12 cellular contexts compared by ENCODE assay signal in the genomic region with DNA sequence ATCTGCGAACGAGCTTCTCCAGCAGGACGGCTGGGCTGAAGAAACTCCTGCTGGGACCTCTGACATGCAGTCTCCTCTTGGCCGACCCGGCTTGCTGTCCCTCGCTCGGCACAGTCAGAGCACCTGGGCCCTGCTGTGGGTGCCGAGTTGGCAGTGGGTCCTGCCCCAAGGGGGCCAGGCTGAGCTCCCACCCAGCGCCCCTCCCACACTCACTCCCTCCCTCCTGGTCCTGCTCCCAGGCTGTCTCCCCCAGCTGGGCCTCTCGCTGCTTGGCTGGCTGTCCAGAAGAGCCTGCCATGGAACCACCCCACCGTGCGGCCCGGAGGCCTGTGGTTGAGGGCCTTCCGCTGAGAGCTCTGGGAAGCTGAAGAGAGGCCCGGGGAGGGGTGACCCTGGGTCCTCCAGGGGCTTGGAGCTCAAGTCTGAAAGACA. TPM values are rescaled to one million over a fixed set of nuclear protein-coding genes. Genes with fewer than 3 reads are reported as not detected.
A peak's percentile ranks its signal among the peaks of the same experiment; 100 is the strongest.
DNase-seq lines count a peak whose midpoint lies in the region; ATAC-seq, FAIRE-seq and TF ChIP-seq lines count a peak whose summit lies in the region.
"Had no signal": no experiment of that assay in that cellular context is flagged by ENCODE, and none has a peak within 500 bp of the region (broad histone marks: within the 10 kb centered on the region; RNA-seq: fewer than 3 reads in every experiment).

No MANE protein-coding gene starts in this region.

- H2AFZ ChIP-seq in keratinocyte (ENCODE audit: control insufficient read depth, low read length): no peak overlapping the region
- H2AFZ ChIP-seq: neural progenitor cell had no signal

- no peak for TF ChIP-seq POLR2A in sigmoid colon (IDR thresholded peaks at IDR 0.05)

- H3K79me2 ChIP-seq in keratinocyte (ENCODE audit: control insufficient read depth, insufficient read depth, low read length): peaks cover 96% of the 10 kb centered on the region

- no peak overlapping the region for H3K4me3 ChIP-seq in keratinocyte (ENCODE audit: control insufficient read depth in 2 of 3, extremely low read depth in 1 of 3, insufficient read depth in 2 of 3, low read depth in 1 of 3, low read length in 3 of 3)
- H3K4me3 ChIP-seq in sigmoid colon: peak overlapping the region; percentile 7 to 37 (median 26)
- H3K4me3 ChIP-seq in effector memory CD4-positive, alpha-beta T cell (ENCODE audit: insufficient read depth, low read depth, low read length, poor library complexity, severe bottlenecking): no peak overlapping the region
- H3K4me3 ChIP-seq: neural progenitor cell had no signal

- H3K4me1 ChIP-seq in keratinocyte (ENCODE audit: control insufficient read depth, extremely low read depth, insufficient read depth, low read length) (peaks cover 24% of the 10 kb centered on the region), sigmoid colon (peaks cover 4 to 92% (median 88%) of the 10 kb centered on the region in 4 donors)
- peaks cover 23% of the 10 kb centered on the region for H3K4me1 ChIP-seq in effector memory CD4-positive, alpha-beta T cell (ENCODE audit: control insufficient read depth, insufficient read depth, low read length, poor library complexity, severe bottlenecking)

- peaks cover 10% of the 10 kb centered on the region for H4K20me1 ChIP-seq in keratinocyte (ENCODE audit: control insufficient read depth, extremely low read depth, insufficient read depth, low read length)

- no peak for TF ChIP-seq CTCF in keratinocyte (optimal IDR thresholded peaks at IDR 0.05 in 1 of 3, IDR thresholded peaks at IDR 0.05 in 1 of 3, conservative IDR thresholded peaks at IDR 0.05 in 1 of 3; ENCODE audit: extremely low read depth in 1 of 3, insufficient read depth in 2 of 3, low read length in 3 of 3)
- no peak for TF ChIP-seq CTCF in sigmoid colon (IDR thresholded peaks at IDR 0.05)

- no peak for ATAC-seq in GM21367 (IDR thresholded peaks at IDR 0.05; ENCODE audit: unreplicated experiment)

- peak overlapping the region; percentile 71 for H3K4me2 ChIP-seq in keratinocyte (ENCODE audit: control insufficient read depth, extremely low read depth, insufficient read depth, low read depth, low read length)
- H3K4me2 ChIP-seq: KMS-11, neural progenitor cell had no signal

- FAIRE-seq in keratinocyte (lab: Jason Lieb, UNC): no peak
- FAIRE-seq: endometrium had no signal

- peak overlapping the region; percentile 41 for H3K27ac ChIP-seq in cingulate gyrus (ENCODE audit: low read depth, low read length)
- H3K27ac ChIP-seq in keratinocyte (ENCODE audit: control insufficient read depth, insufficient read depth, low read length): peak overlapping the region; percentile 3
- peak overlapping the region; percentile 63 to 76 (median 73) for H3K27ac ChIP-seq in sigmoid colon
- no peak overlapping the region for H3K27ac ChIP-seq in effector memory CD4-positive, alpha-beta T cell (ENCODE audit: insufficient read depth, low read length, poor library complexity, severe bottlenecking)
- H3K27ac ChIP-seq: KMS-11, neural progenitor cell had no signal

- DNase-seq in C1 segment of cervical spinal cord (lab: John Stamatoyannopoulos, UW): peak in 8 of 14 donors; percentile 9 to 67 (median 46)
- DNase-seq in keratinocyte (ENCODE audit: low read depth, low spot score): no peak
- DNase-seq in sigmoid colon: peak; percentile 87
- DNase-seq in effector memory CD4-positive, alpha-beta T cell: no peak
- no peak for DNase-seq in NCI-H1694 (lab: John Stamatoyannopoulos, UW)
- DNase-seq in NCI-H146 treated with DMSO at 0.1 percent for 48 hours (lab: John Stamatoyannopoulos, UW; ENCODE audit: unreplicated experiment): no peak
- DNase-seq: stimulated activated naive CD4-positive, alpha-beta T cell had no signal

- TF ChIP-seq EP300 in sigmoid colon (IDR thresholded peaks at IDR 0.05): no peak

- peak overlapping the region; percentile 8 for H3K9ac ChIP-seq in keratinocyte (ENCODE audit: control insufficient read depth, extremely low read depth, insufficient read depth, low read length)
- H3K9ac ChIP-seq: KMS-11, neural progenitor cell had no signal

- intact Hi-C loops in sigmoid colon (cut with DNase I): no loop called here

- dilution Hi-C loops in keratinocyte (cut with MboI; ENCODE audit: extremely low pct_ligation_motif_present, low sequenced_read_pairs): no loop called here

- H3K27me3 ChIP-seq in keratinocyte (ENCODE audit: control insufficient read depth, extremely low read depth, insufficient read depth, low read length): no peaks in the 10 kb centered on the region
- no peaks in the 10 kb centered on the region for H3K27me3 ChIP-seq in sigmoid colon
- no peaks in the 10 kb centered on the region for H3K27me3 ChIP-seq in effector memory CD4-positive, alpha-beta T cell (replicated peaks; ENCODE audit: control insufficient read depth, insufficient read depth, low read length, poor library complexity, severe bottlenecking)
- H3K27me3 ChIP-seq: neural progenitor cell had no signal

- H3K9me1 ChIP-seq in keratinocyte (ENCODE audit: control insufficient read depth, extremely low read depth, insufficient read depth, low read length): peaks cover 1% of the 10 kb centered on the region

- H3K36me3 ChIP-seq in keratinocyte (ENCODE audit: control insufficient read depth in 2 of 2, extremely low read depth in 1 of 2, insufficient read depth in 2 of 2, low read length in 2 of 2) (peaks cover 3 to 9% of the 10 kb centered on the region in 2 experiments), sigmoid colon (no peaks in the 10 kb centered on the region)
- peaks cover 5% of the 10 kb centered on the region for H3K36me3 ChIP-seq in effector memory CD4-positive, alpha-beta T cell (ENCODE audit: control insufficient read depth, insufficient read depth, low read length)
- H3K36me3 ChIP-seq: neural progenitor cell had no signal

- no peaks in the 10 kb centered on the region for H3K9me3 ChIP-seq in keratinocyte (ENCODE audit: control insufficient read depth, low read depth, low read length)
- no peaks in the 10 kb centered on the region for H3K9me3 ChIP-seq in sigmoid colon
- no peaks in the 10 kb centered on the region for H3K9me3 ChIP-seq in effector memory CD4-positive, alpha-beta T cell (ENCODE audit: control insufficient read depth, low read length)

- 62 to 76% methylated on average over 15 of the region's 15 CpGs for WGBS in sigmoid colon, 2 donors

RNA-seq across cellular contexts. Expression of gene AKT2, which starts 6.0 kb away (rescaled TPM):
- polyA plus RNA-seq in keratinocyte (95.5 to 142 TPM (median 108 TPM) in 3 replicates), sigmoid colon (100 to 1,000 TPM in 1 of 3 donors, 10 to 100 TPM in 2; 28.0 to 107 (median 31.2) TPM)
- 21.2 TPM for polyA plus RNA-seq in keratinocyte (2011; ENCODE audit: low read depth)
- polyA plus RNA-seq in keratinocyte (2011; cell fraction: cytosol; rRNA removed): 68.9 and 93.3 TPM in 2 replicates
- polyA plus RNA-seq in keratinocyte (2011; cell fraction: nucleus; rRNA removed): 125 and 153 TPM in 2 replicates
- polyA plus RNA-seq in keratinocyte (2012; ENCODE audit: low replicate concordance): 43.5 and 101 TPM in 2 replicates
- 157 to 260 TPM (median 168 TPM) in 3 replicates for polyA minus RNA-seq in keratinocyte
- 129 TPM for polyA minus RNA-seq in keratinocyte (2011; cell fraction: cytosol; rRNA and poly(A)+ RNA removed)
- 46.3 and 65.6 TPM in 2 replicates for polyA minus RNA-seq in keratinocyte (2011; cell fraction: nucleus; rRNA and poly(A)+ RNA removed)
- total RNA-seq in sigmoid colon: 10 to 100 TPM; 57.4 to 78.7 (median 76.3) TPM

RNA-seq across cellular contexts. Expression of gene CCNP, which starts 52.6 kb away (rescaled TPM):
- polyA plus RNA-seq in keratinocyte: 0.13 to 0.22 TPM (median 0.16 TPM) in 3 replicates
- polyA plus RNA-seq in keratinocyte (2011; ENCODE audit: low read depth): not detected
- 0.12 TPM in 2 replicates for polyA plus RNA-seq in keratinocyte (2011; cell fraction: cytosol; rRNA removed)
- 0.71 and 0.99 TPM in 2 replicates for polyA plus RNA-seq in keratinocyte (2011; cell fraction: nucleus; rRNA removed)
- 0.28 and 0.32 TPM in 2 replicates for polyA plus RNA-seq in keratinocyte (2012; ENCODE audit: low replicate concordance)
- not detected in 3 replicates for polyA minus RNA-seq in keratinocyte
- not detected for polyA minus RNA-seq in keratinocyte (2011; cell fraction: cytosol; rRNA and poly(A)+ RNA removed)
- polyA minus RNA-seq in keratinocyte (2011; cell fraction: nucleus; rRNA and poly(A)+ RNA removed): 0.42 TPM in 1 of 2 replicates, not detected in the other
- total RNA-seq in sigmoid colon: not detected
- polyA plus RNA-seq in sigmoid colon: under 1 TPM in 1 of 3 donors, not detected in 2; 0.23 TPM

Comparison
In these comparisons a context has a peak if more than half of its experiments do, and no peak if none do; other contexts are left out.
1. DNase-seq: peak in C1 segment of cervical spinal cord (8 of 14) and sigmoid colon (single experiment); none in keratinocyte (single experiment), effector memory CD4-positive, alpha-beta T cell (0 of 3), NCI-H1694 (single experiment) and NCI-H146 treated with DMSO at 0.1 percent for 48 hours (single experiment).
2. H3K4me3 ChIP-seq: peak in sigmoid colon (4 of 4); none in keratinocyte (0 of 3) and effector memory CD4-positive, alpha-beta T cell (single experiment).